1 cellular context compared by ENCODE assay signal in genomic region chr9:41229408-41230401, GRCh38.
TF ChIP-seq lines count a peak whose summit lies in the region.

No MANE protein-coding gene starts in this region.

TF ChIP-seq in K562, 482 proteins besides CTCF, POLR2A, EP300 and RAD21 (continued from another document and continues in another):
- TF ChIP-seq AFF4 (CRISPR knock-in tag; IDR thresholded peaks at IDR 0.05): no peak
- TF ChIP-seq USF2 (CRISPR knock-in tag; IDR thresholded peaks at IDR 0.05): no peak
- no peak for TF ChIP-seq KHSRP (IDR thresholded peaks at IDR 0.05)
- no peak for TF ChIP-seq HDAC8 (tag; IDR thresholded peaks at IDR 0.05)
- TF ChIP-seq ZSCAN29 (IDR thresholded peaks at IDR 0.05): no peak
- no peak for TF ChIP-seq ZNF592 (IDR thresholded peaks at IDR 0.05)
- no peak for TF ChIP-seq ZBTB49 (CRISPR knock-in tag; IDR thresholded peaks at IDR 0.05; ENCODE audit: borderline replicate concordance)
- TF ChIP-seq TSC22D4 (tag; IDR thresholded peaks at IDR 0.05): no peak
- no peak for TF ChIP-seq ATF6 (CRISPR knock-in tag; IDR thresholded peaks at IDR 0.05)
- no peak for TF ChIP-seq ZFP91 (CRISPR knock-in tag; IDR thresholded peaks at IDR 0.05)
- peak; percentile 81; the same call in 1 of the 2 replicates for TF ChIP-seq ZC3H4 (CRISPR knock-in tag; IDR thresholded peaks at IDR 0.05; ENCODE audit: borderline replicate concordance)
- TF ChIP-seq U2AF2 (optimal IDR thresholded peaks at IDR 0.05; ENCODE audit: low read depth, low read length): no peak
- TF ChIP-seq HDAC1 (IDR thresholded peaks at IDR 0.05): no peak
- no peak for TF ChIP-seq SIN3B (IDR thresholded peaks at IDR 0.05; ENCODE audit: low read depth)
- TF ChIP-seq MAX (CRISPR knock-in tag; IDR thresholded peaks at IDR 0.05): peak; percentile 47; the same call in 1 of the 2 replicates
- no peak for TF ChIP-seq MBD2 (IDR thresholded peaks at IDR 0.05; ENCODE audit: borderline replicate concordance, low read depth)
- TF ChIP-seq GABPA (tag; conservative IDR thresholded peaks at IDR 0.05; ENCODE audit: low read depth): no peak
- peak; percentile 9; the same call in 1 of the 2 replicates for TF ChIP-seq HBP1 (CRISPR knock-in tag; IDR thresholded peaks at IDR 0.05)
- no peak for TF ChIP-seq ZBTB34 (CRISPR knock-in tag; IDR thresholded peaks at IDR 0.05)
- no peak for TF ChIP-seq KDM4B (IDR thresholded peaks at IDR 0.05; ENCODE audit: borderline replicate concordance in 2 of 2, low read depth in 1 of 2)
- TF ChIP-seq POLR3G (IDR thresholded peaks at IDR 0.05; ENCODE audit: extremely low read depth, insufficient read length, insufficient replicate concordance): no peak
- TF ChIP-seq THRAP3 (IDR thresholded peaks at IDR 0.05; ENCODE audit: borderline replicate concordance): no peak
- TF ChIP-seq UBTF (IDR thresholded peaks at IDR 0.05; ENCODE audit: borderline replicate concordance in 1 of 2, low read depth in 2 of 2, low read length in 2 of 2): no peak
- no peak for TF ChIP-seq FOXA1 (IDR thresholded peaks at IDR 0.05; ENCODE audit: borderline replicate concordance)
- TF ChIP-seq ELF4 (CRISPR knock-in tag; IDR thresholded peaks at IDR 0.05): peak; percentile 21; the same call in 1 of the 2 replicates
- TF ChIP-seq GATA2 (CRISPR knock-in tag; IDR thresholded peaks at IDR 0.05): no peak
- TF ChIP-seq COPS2 (conservative IDR thresholded peaks at IDR 0.05): no peak
- peak; percentile 10; the same call in 1 of the 2 replicates for TF ChIP-seq CBX1 (IDR thresholded peaks at IDR 0.05; ENCODE audit: low read depth)
- TF ChIP-seq ELF1 (tag; IDR thresholded peaks at IDR 0.05): no peak
- TF ChIP-seq ILK (tag; IDR thresholded peaks at IDR 0.05; ENCODE audit: borderline replicate concordance, low read depth): no peak
- no peak for TF ChIP-seq MNT (conservative IDR thresholded peaks at IDR 0.05)
- no peak for TF ChIP-seq SREBF2 (CRISPR knock-in tag; IDR thresholded peaks at IDR 0.05)
